In the genomic region with DNA sequence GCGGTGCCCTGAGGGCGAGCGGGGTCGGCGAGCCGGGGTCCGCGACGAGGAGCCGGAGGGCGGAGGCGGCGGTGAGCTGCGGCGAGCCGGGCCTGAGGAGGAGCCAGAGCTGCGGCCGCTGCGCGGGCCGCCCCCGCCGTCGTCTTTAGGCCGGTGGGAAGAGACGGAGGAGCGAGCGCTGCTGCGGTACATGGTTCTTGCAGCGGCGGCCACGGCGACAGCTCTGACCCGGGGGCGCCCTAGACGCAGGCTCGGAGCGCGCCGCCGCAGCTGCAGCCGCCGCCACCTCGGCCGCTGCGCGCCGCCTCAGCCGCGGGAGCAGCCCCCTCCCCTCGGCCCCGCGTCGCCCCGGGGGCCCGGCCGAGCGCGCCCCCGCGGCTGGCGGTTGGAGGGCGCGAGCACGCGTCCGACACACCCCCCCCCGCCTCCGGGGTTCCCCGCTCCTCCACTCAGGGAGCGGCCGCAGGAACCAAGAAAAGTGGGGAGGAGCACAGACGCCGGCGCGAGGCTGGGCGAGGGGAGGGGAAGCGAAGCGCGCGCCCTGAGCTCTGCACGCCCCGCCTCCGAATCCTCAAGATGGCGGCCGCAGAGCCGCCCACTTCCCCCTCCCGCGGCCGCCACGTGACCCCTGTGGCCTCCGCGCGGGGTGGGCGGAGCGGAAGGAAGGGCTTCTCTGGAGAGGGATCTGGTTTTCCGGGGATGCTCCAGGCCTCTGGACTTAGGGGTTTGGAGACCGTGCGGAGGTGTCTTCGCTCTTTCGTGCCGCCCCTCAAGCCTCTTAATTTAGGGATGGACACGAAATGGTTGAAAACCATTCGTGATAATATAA, we compare ENCODE assay signal across 1 cellular context.
TF ChIP-seq lines count a peak whose summit lies in the region.

A gene with protein sequence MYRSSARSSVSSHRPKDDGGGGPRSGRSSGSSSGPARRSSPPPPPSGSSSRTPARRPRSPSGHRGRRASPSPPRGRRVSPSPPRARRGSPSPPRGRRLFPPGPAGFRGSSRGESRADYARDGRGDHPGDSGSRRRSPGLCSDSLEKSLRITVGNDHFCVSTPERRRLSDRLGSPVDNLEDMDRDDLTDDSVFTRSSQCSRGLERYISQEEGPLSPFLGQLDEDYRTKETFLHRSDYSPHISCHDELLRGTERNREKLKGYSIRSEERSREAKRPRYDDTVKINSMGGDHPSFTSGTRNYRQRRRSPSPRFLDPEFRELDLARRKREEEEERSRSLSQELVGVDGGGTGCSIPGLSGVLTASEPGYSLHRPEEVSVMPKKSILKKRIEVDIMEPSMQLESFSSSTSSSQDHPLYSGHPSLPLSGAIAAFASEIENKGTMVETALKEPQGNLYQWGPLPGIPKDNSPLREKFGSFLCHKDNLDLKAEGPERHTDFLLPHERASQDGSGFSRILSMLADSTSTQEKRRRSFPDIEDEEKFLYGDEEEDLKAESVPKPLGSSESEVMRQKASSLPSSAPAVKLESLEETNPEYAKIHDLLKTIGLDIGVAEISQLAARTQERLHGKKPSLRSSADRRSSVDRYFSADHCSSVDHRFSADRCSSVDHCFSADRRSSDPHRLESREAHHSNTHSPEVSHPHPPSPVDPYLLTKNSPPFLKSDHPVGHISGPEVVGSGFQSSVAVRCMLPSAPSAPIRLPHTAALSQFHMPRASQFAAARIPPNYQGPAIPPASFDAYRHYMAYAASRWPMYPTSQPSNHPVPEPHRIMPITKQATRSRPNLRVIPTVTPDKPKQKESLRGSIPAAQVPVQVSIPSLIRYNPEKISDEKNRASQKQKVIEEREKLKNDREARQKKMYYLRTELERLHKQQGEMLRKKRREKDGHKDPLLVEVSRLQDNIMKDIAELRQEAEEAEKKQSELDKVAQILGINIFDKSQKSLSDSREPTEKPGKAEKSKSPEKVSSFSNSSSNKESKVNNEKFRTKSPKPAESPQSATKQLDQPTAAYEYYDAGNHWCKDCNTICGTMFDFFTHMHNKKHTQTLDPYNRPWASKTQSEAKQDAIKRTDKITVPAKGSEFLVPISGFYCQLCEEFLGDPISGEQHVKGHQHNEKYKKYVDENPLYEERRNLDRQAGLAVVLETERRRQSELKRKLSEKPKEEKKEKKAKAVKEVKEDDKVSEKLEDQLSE (N-terminal part only) (minus strand): TSS at position 474 of the 829 bp plus-strand sequence. CDS start 282 bp downstream, at position 192.

TF ChIP-seq in HEK293, 187 proteins besides CTCF, POLR2A, EP300 and RAD21 (continued from another document and continues in another):
- TF ChIP-seq ZNF660 (tag by site-specific recombination; IDR thresholded peaks at IDR 0.05) (peak; percentile 86; the same call in 1 of the 2 replicates), ZNF501 (tag by site-specific recombination; IDR thresholded peaks at IDR 0.05) (peak; percentile 36; the same call in 1 of the 2 replicates), ZNF600 (tag by site-specific recombination; IDR thresholded peaks at IDR 0.05) (0 out of 2 replicates have a peak, but pooled peaks have one; percentile 65), ZNF221 (tag by site-specific recombination; IDR thresholded peaks at IDR 0.05; ENCODE audit: borderline replicate concordance) (no peak), ZNF292 (tag by site-specific recombination; IDR thresholded peaks at IDR 0.05; ENCODE audit: borderline replicate concordance, low read depth) (no peak), MYNN (tag by site-specific recombination; IDR thresholded peaks at IDR 0.05; ENCODE audit: borderline replicate concordance) (no peak), ZNF138 (tag by site-specific recombination; IDR thresholded peaks at IDR 0.05; ENCODE audit: borderline replicate concordance) (no peak), ZBTB1 (tag by site-specific recombination; IDR thresholded peaks at IDR 0.05) (no peak), ZNF140 (tag by site-specific recombination; IDR thresholded peaks at IDR 0.05) (no peak), ZNF23 (tag by site-specific recombination; IDR thresholded peaks at IDR 0.05; ENCODE audit: borderline replicate concordance) (no peak), ZNF621 (tag by site-specific recombination; IDR thresholded peaks at IDR 0.05) (no peak), ZNF10 (tag by site-specific recombination; IDR thresholded peaks at IDR 0.05) (no peak), ZNF175 (tag by site-specific recombination; IDR thresholded peaks at IDR 0.05) (no peak), ZNF555 (tag by site-specific recombination; conservative IDR thresholded peaks at IDR 0.05) (no peak), ZNF529 (tag by site-specific recombination; IDR thresholded peaks at IDR 0.05; ENCODE audit: insufficient replicate concordance) (no peak), HOXC10 (CRISPR knock-in tag; IDR thresholded peaks at IDR 0.05) (peak; percentile 92; the same call in 1 of the 2 replicates), ZNF223 (tag by site-specific recombination; IDR thresholded peaks at IDR 0.05) (no peak), ZNF416 (tag by site-specific recombination; IDR thresholded peaks at IDR 0.05) (no peak), YY2 (tag by site-specific recombination; IDR thresholded peaks at IDR 0.05) (peak; percentile 70)
- TF ChIP-seq, protein P1, sequence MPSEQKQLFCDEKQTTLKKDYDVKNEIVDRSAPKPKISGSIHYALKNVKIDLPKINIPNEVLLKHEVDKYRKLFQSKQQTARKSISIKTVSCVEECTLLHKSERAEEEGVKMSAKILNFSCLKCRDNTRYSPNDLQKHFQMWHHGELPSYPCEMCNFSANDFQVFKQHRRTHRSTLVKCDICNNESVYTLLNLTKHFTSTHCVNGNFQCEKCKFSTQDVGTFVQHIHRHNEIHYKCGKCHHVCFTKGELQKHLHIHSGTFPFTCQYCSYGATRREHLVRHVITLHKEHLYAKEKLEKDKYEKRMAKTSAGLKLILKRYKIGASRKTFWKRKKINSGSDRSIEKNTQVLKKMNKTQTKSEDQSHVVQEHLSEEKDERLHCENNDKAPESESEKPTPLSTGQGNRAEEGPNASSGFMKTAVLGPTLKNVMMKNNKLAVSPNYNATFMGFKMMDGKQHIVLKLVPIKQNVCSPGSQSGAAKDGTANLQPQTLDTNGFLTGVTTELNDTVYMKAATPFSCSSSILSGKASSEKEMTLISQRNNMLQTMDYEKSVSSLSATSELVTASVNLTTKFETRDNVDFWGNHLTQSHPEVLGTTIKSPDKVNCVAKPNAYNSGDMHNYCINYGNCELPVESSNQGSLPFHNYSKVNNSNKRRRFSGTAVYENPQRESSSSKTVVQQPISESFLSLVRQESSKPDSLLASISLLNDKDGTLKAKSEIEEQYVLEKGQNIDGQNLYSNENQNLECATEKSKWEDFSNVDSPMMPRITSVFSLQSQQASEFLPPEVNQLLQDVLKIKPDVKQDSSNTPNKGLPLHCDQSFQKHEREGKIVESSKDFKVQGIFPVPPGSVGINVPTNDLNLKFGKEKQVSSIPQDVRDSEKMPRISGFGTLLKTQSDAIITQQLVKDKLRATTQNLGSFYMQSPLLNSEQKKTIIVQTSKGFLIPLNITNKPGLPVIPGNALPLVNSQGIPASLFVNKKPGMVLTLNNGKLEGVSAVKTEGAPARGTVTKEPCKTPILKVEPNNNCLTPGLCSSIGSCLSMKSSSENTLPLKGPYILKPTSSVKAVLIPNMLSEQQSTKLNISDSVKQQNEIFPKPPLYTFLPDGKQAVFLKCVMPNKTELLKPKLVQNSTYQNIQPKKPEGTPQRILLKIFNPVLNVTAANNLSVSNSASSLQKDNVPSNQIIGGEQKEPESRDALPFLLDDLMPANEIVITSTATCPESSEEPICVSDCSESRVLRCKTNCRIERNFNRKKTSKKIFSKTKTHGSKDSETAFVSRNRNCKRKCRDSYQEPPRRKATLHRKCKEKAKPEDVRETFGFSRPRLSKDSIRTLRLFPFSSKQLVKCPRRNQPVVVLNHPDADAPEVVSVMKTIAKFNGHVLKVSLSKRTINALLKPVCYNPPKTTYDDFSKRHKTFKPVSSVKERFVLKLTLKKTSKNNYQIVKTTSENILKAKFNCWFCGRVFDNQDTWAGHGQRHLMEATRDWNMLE (tag by site-specific recombination; conservative IDR thresholded peaks at IDR 0.05; ENCODE audit: low read depth): peak; percentile 72
- TF ChIP-seq, protein P2, sequence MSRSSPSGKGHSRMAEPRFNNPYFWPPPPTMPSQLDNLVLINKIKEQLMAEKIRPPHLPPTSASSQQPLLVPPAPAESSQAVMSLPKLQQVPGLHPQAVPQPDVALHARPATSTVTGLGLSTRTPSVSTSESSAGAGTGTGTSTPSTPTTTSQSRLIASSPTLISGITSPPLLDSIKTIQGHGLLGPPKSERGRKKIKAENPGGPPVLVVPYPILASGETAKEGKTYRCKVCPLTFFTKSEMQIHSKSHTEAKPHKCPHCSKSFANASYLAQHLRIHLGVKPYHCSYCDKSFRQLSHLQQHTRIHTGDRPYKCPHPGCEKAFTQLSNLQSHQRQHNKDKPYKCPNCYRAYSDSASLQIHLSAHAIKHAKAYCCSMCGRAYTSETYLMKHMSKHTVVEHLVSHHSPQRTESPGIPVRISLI (tag by site-specific recombination; IDR thresholded peaks at IDR 0.05): no peak
- TF ChIP-seq, protein P3, sequence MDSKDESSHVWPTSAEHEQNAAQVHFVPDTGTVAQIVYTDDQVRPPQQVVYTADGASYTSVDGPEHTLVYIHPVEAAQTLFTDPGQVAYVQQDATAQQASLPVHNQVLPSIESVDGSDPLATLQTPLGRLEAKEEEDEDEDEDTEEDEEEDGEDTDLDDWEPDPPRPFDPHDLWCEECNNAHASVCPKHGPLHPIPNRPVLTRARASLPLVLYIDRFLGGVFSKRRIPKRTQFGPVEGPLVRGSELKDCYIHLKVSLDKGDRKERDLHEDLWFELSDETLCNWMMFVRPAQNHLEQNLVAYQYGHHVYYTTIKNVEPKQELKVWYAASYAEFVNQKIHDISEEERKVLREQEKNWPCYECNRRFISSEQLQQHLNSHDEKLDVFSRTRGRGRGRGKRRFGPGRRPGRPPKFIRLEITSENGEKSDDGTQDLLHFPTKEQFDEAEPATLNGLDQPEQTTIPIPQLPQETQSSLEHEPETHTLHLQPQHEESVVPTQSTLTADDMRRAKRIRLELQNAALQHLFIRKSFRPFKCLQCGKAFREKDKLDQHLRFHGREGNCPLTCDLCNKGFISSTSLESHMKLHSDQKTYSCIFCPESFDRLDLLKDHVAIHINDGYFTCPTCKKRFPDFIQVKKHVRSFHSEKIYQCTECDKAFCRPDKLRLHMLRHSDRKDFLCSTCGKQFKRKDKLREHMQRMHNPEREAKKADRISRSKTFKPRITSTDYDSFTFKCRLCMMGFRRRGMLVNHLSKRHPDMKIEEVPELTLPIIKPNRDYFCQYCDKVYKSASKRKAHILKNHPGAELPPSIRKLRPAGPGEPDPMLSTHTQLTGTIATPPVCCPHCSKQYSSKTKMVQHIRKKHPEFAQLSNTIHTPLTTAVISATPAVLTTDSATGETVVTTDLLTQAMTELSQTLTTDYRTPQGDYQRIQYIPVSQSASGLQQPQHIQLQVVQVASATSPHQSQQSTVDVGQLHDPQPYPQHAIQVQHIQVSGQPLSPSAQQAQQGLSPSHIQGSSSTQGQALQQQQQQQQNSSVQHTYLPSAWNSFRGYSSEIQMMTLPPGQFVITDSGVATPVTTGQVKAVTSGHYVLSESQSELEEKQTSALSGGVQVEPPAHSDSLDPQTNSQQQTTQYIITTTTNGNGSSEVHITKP (tag by site-specific recombination; IDR thresholded peaks at IDR 0.05): peak; percentile 92
- TF ChIP-seq, protein P4, sequence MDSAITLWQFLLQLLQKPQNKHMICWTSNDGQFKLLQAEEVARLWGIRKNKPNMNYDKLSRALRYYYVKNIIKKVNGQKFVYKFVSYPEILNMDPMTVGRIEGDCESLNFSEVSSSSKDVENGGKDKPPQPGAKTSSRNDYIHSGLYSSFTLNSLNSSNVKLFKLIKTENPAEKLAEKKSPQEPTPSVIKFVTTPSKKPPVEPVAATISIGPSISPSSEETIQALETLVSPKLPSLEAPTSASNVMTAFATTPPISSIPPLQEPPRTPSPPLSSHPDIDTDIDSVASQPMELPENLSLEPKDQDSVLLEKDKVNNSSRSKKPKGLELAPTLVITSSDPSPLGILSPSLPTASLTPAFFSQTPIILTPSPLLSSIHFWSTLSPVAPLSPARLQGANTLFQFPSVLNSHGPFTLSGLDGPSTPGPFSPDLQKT (IDR thresholded peaks at IDR 0.05; ENCODE audit: borderline replicate concordance, low read depth, low read length): no peak
- TF ChIP-seq, protein P5, sequence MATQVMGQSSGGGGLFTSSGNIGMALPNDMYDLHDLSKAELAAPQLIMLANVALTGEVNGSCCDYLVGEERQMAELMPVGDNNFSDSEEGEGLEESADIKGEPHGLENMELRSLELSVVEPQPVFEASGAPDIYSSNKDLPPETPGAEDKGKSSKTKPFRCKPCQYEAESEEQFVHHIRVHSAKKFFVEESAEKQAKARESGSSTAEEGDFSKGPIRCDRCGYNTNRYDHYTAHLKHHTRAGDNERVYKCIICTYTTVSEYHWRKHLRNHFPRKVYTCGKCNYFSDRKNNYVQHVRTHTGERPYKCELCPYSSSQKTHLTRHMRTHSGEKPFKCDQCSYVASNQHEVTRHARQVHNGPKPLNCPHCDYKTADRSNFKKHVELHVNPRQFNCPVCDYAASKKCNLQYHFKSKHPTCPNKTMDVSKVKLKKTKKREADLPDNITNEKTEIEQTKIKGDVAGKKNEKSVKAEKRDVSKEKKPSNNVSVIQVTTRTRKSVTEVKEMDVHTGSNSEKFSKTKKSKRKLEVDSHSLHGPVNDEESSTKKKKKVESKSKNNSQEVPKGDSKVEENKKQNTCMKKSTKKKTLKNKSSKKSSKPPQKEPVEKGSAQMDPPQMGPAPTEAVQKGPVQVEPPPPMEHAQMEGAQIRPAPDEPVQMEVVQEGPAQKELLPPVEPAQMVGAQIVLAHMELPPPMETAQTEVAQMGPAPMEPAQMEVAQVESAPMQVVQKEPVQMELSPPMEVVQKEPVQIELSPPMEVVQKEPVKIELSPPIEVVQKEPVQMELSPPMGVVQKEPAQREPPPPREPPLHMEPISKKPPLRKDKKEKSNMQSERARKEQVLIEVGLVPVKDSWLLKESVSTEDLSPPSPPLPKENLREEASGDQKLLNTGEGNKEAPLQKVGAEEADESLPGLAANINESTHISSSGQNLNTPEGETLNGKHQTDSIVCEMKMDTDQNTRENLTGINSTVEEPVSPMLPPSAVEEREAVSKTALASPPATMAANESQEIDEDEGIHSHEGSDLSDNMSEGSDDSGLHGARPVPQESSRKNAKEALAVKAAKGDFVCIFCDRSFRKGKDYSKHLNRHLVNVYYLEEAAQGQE (tag by site-specific recombination; IDR thresholded peaks at IDR 0.05): 0 out of 2 replicates have a peak, but pooled peaks have one; percentile 13
- TF ChIP-seq, protein P6, sequence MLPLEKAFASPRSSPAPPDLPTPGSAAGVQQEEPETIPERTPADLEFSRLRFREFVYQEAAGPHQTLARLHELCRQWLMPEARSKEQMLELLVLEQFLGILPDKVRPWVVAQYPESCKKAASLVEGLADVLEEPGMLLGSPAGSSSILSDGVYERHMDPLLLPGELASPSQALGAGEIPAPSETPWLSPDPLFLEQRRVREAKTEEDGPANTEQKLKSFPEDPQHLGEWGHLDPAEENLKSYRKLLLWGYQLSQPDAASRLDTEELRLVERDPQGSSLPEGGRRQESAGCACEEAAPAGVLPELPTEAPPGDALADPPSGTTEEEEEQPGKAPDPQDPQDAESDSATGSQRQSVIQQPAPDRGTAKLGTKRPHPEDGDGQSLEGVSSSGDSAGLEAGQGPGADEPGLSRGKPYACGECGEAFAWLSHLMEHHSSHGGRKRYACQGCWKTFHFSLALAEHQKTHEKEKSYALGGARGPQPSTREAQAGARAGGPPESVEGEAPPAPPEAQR (tag by site-specific recombination; IDR thresholded peaks at IDR 0.05): no peak
- TF ChIP-seq, protein P7, sequence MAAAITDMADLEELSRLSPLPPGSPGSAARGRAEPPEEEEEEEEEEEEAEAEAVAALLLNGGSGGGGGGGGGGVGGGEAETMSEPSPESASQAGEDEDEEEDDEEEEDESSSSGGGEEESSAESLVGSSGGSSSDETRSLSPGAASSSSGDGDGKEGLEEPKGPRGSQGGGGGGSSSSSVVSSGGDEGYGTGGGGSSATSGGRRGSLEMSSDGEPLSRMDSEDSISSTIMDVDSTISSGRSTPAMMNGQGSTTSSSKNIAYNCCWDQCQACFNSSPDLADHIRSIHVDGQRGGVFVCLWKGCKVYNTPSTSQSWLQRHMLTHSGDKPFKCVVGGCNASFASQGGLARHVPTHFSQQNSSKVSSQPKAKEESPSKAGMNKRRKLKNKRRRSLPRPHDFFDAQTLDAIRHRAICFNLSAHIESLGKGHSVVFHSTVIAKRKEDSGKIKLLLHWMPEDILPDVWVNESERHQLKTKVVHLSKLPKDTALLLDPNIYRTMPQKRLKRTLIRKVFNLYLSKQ (tag by site-specific recombination; IDR thresholded peaks at IDR 0.05; ENCODE audit: borderline replicate concordance): no peak
